ENCODE assay signal across 17 cellular contexts in genomic region chr10:132528064-132528800, GRCh38. TPM values are rescaled to one million over a fixed set of nuclear protein-coding genes. Genes with fewer than 3 reads are reported as not detected.
DNase-seq lines count a peak whose midpoint lies in the region; ATAC-seq, FAIRE-seq and TF ChIP-seq lines count a peak whose summit lies in the region.
"Had no signal": no experiment of that assay in that cellular context is flagged by ENCODE, and none has a peak within 500 bp of the region (broad histone marks: within the 10 kb centered on the region; RNA-seq: fewer than 3 reads in every experiment).

No MANE protein-coding gene starts in this region.

- H3K27ac ChIP-seq in HepG2 (ENCODE audit: extremely low read length, insufficient read depth, low read length) (no peak overlapping the region), right lobe of liver (no peak overlapping the region), ovary (no peak overlapping the region)
- H3K27ac ChIP-seq: ascending aorta, left lung had no signal

- no TSS peak for BruUV-seq in HepG2 (replicated peaks; lab: Mats Ljungman, UMichigan)

- H3K4me3 ChIP-seq in HepG2 (replicated peaks in 1 of 3; ENCODE audit: insufficient read depth in 1 of 3, low read depth in 2 of 3, low read length in 3 of 3): peak overlapping the region in 1 of 3 experiments; percentile 34; a peak in 1 of 6 replicates
- no peak overlapping the region for H3K4me3 ChIP-seq in right lobe of liver
- no peak overlapping the region for H3K4me3 ChIP-seq in fibroblast of the aortic adventitia (ENCODE audit: low read depth, low read length)
- no peak overlapping the region for H3K4me3 ChIP-seq in ovary
- H3K4me3 ChIP-seq: ascending aorta, esophagus squamous epithelium, left lung had no signal

- no peak for TF ChIP-seq POLR2A in HepG2 (IDR thresholded peaks at IDR 0.05; ENCODE audit: insufficient read depth in 1 of 2, low read depth in 2 of 2, low read length in 2 of 2)
- no peak for TF ChIP-seq POLR2A in right lobe of liver (IDR thresholded peaks at IDR 0.05)
- no peak for TF ChIP-seq POLR2A in ovary (IDR thresholded peaks at IDR 0.05)

- ATAC-seq in HepG2: peak; percentile 58
- no peak for ATAC-seq in right lobe of liver
- ATAC-seq in GM19035 (IDR thresholded peaks at IDR 0.05; ENCODE audit: unreplicated experiment): no peak
- no peak for ATAC-seq in esophagus mucosa

- DNase-seq in HepG2 (ENCODE audit: low spot score): no peak
- DNase-seq in right lobe of liver: no peak
- DNase-seq in fibroblast of the aortic adventitia (ENCODE audit: low read depth): peak; percentile 46
- DNase-seq in ovary: peak in 4 of 5 donors; percentile 14 to 29 (median 15)
- DNase-seq in ureter (ENCODE audit: low spot score): no peak
- no peak for DNase-seq in AG08395 (ENCODE audit: low spot score)
- DNase-seq: activated B cell treated with CpG ODN at 0.5 μM for 24 hours; esophagus squamous epithelium; Kasumi-1; NCI-H1105 treated with DMSO at 0.1 percent for 48 hours; stimulated activated CD4-positive, alpha-beta T cell treated with anti-CD3 and anti-CD28 coated beads, Interleukin-12 subunit alpha, Interleukin-12 subunit beta, amount 100 ng/mL, for 4 hours; stimulated activated naive CD4-positive, alpha-beta T cell had no signal

- no peaks in the 10 kb centered on the region for H3K36me3 ChIP-seq in HepG2 (replicated peaks in 1 of 2; ENCODE audit: control insufficient read depth in 1 of 2, insufficient read depth in 2 of 2, low read length in 2 of 2)
- no peaks in the 10 kb centered on the region for H3K36me3 ChIP-seq in right lobe of liver
- no peaks in the 10 kb centered on the region for H3K36me3 ChIP-seq in ovary
- H3K36me3 ChIP-seq: ascending aorta, esophagus squamous epithelium, left lung had no signal

- CTCF ChIA-PET in HepG2 (lab: Yijun Ruan, JAX; ENCODE audit: low intra/inter-chr PET ratio, low total read pairs): no interaction called here

- no peak for FAIRE-seq in HepG2 (lab: Jason Lieb, UNC)
- FAIRE-seq: colon had no signal

- TF ChIP-seq CTCF in HepG2 (CRISPR knock-in tag; IDR thresholded peaks at IDR 0.05) (no peak), right lobe of liver (IDR thresholded peaks at IDR 0.05) (no peak), fibroblast of the aortic adventitia (IDR thresholded peaks at IDR 0.05; ENCODE audit: insufficient read depth, low read length) (no peak), ovary (IDR thresholded peaks at IDR 0.05) (no peak)

- H3K27me3 ChIP-seq in HepG2 (ENCODE audit: control insufficient read depth in 1 of 2, insufficient read depth in 2 of 2, low read length in 2 of 2) (peaks cover 5 to 56% of the 10 kb centered on the region in 2 experiments), right lobe of liver (no peaks in the 10 kb centered on the region), ovary (no peaks in the 10 kb centered on the region)
- H3K27me3 ChIP-seq: ascending aorta had no signal

- H3K4me2 ChIP-seq in HepG2 (ENCODE audit: low read depth, low read length): peak overlapping the region; percentile 48

- in situ Hi-C loops in HepG2 (cut with HindIII; ENCODE audit: extremely low pct_ligation_motif_present, low pct_unique_long_range_greater_than_20kb): no loop called here

- H3K9me3 ChIP-seq in HepG2 (ENCODE audit: low read length): peaks cover 6% of the 10 kb centered on the region; the same call in 1 of the 2 replicates
- H3K9me3 ChIP-seq in right lobe of liver: no peaks in the 10 kb centered on the region
- H3K9me3 ChIP-seq in ovary: no peaks in the 10 kb centered on the region
- H3K9me3 ChIP-seq: esophagus squamous epithelium had no signal

- POLR2A ChIA-PET in HepG2 (lab: Yijun Ruan, JAX): interaction anchor here (1.0 kb wide), 1 partner anchor 10 kb away, joined by 6 read pairs; no protein-coding TSS in a partner anchor

- intact Hi-C loops in HepG2 (cut with micrococcal nuclease; ENCODE audit: unreplicated experiment): no loop called here
- intact Hi-C loops in right lobe of liver (cut with DNase I): no loop called here
- intact Hi-C loops in ovary (cut with DNase I): no loop called here

- H3K4me1 ChIP-seq in HepG2 (ENCODE audit: insufficient read depth, low read length) (peaks cover 18% of the 10 kb centered on the region), right lobe of liver (no peaks in the 10 kb centered on the region), ovary (ENCODE audit: insufficient read depth) (no peaks in the 10 kb centered on the region)
- H3K4me1 ChIP-seq: ascending aorta, left lung had no signal

- no peak for TF ChIP-seq EP300 in HepG2 (IDR thresholded peaks at IDR 0.05; ENCODE audit: low read depth in 2 of 2, low read length in 2 of 2)
- no peak for TF ChIP-seq EP300 in HepG2 (CRISPR knock-in tag; IDR thresholded peaks at IDR 0.05; ENCODE audit: borderline replicate concordance)
- TF ChIP-seq EP300 in ovary (IDR thresholded peaks at IDR 0.05): no peak

- WGBS in HepG2 (ENCODE audit: low lambda C conversion rate): 43% methylated on average over 11 of the region's 17 CpGs
- WGBS in right lobe of liver (ENCODE audit: insufficient coverage, low coverage, low lambda C conversion rate, missing lambda C conversion rate): 50% methylated on average over 13 of the region's 17 CpGs
- WGBS in ovary, 3 donors: 14 to 32% (median 17%) methylated on average over 17 of the region's 17 CpGs

- no peak overlapping the region for H3K9ac ChIP-seq in HepG2 (ENCODE audit: insufficient read depth, low read depth, low read length)

- TF ChIP-seq RAD21 in HepG2 (CRISPR knock-in tag; IDR thresholded peaks at IDR 0.05): no peak

- no peak overlapping the region for H2AFZ ChIP-seq in HepG2 (ENCODE audit: low read length)

- H3K79me2 ChIP-seq in HepG2 (ENCODE audit: insufficient read depth, low read length): no peaks in the 10 kb centered on the region

- H4K20me1 ChIP-seq in HepG2 (ENCODE audit: insufficient read depth, low read length): no peaks in the 10 kb centered on the region

TF ChIP-seq in HepG2, 621 proteins besides CTCF, POLR2A, EP300 and RAD21:
- TF ChIP-seq ZNF761 (CRISPR knock-in tag; conservative IDR thresholded peaks at IDR 0.05): no peak
- TF ChIP-seq BCL6 (CRISPR knock-in tag; IDR thresholded peaks at IDR 0.05): 0 out of 2 replicates have a peak, but pooled peaks have one; percentile 4
- TF ChIP-seq ZNF280B (CRISPR knock-in tag; IDR thresholded peaks at IDR 0.05; ENCODE audit: borderline replicate concordance): no peak
- no peak for TF ChIP-seq CEBPB (IDR thresholded peaks at IDR 0.05; ENCODE audit: borderline replicate concordance, low read depth, low read length)
- TF ChIP-seq EZH2 (conservative IDR thresholded peaks at IDR 0.05; ENCODE audit: low read depth, low read length): 0 out of 2 replicates have a peak, but pooled peaks have one; percentile 53
- TF ChIP-seq SIX1 (CRISPR knock-in tag; IDR thresholded peaks at IDR 0.05; ENCODE audit: borderline replicate concordance): peak; percentile 34; the same call in 1 of the 2 replicates

RNA-seq across cellular contexts. Expression of gene INPP5A, which starts 9.4 kb away (rescaled TPM):
- total RNA-seq in HepG2 (2016; rRNA removed; fragmentation: Illumina TruSeq; extraction: Trizol) (37.9 and 46.8 TPM in 2 replicates), right lobe of liver (10 to 100 TPM; 12.5 to 24.6 (median 16.9) TPM), fibroblast of the aortic adventitia (ENCODE audit: low replicate concordance) (13.1 and 36.8 TPM in 2 replicates), ovary (10 to 100 TPM; 19.8 to 41.2 (median 35.3) TPM), esophagus mucosa (14.3 TPM), ureter (63.5 TPM)
- 52.6 and 54.7 TPM in 2 replicates for total RNA-seq in HepG2 (2016; cell fraction: cytosol; rRNA removed; fragmentation: Illumina TruSeq; extraction: Trizol; ENCODE audit: low read depth)
- total RNA-seq in HepG2 (2016; cell fraction: insoluble cytoplasmic fraction; rRNA removed; fragmentation: Illumina TruSeq; extraction: Trizol): 38.3 and 42.5 TPM in 2 replicates
- 103 and 110 TPM in 2 replicates for total RNA-seq in HepG2 (2016; cell fraction: membrane; rRNA removed; fragmentation: Illumina TruSeq; extraction: Trizol)
- 15.7 and 18.8 TPM in 2 replicates for total RNA-seq in HepG2 (2016; cell fraction: nucleus; rRNA removed; fragmentation: Illumina TruSeq; extraction: Trizol)
- polyA plus RNA-seq in HepG2 (2011; rRNA removed) (17.5 and 19.5 TPM in 2 replicates), ovary (10 to 100 TPM; 20.2 to 41.2 TPM)
- polyA plus RNA-seq in HepG2 (2011; cell fraction: cytosol; rRNA removed): 16.7 and 18.4 TPM in 2 replicates
- polyA plus RNA-seq in HepG2 (2011; cell fraction: nucleus; rRNA removed): 14.6 and 14.9 TPM in 2 replicates
- polyA plus RNA-seq in HepG2 (2012): 15.8 and 18.2 TPM in 2 replicates
- polyA plus RNA-seq in HepG2 (2016; cell fraction: cytosol; fragmentation: Illumina TruSeq; extraction: Trizol; ENCODE audit: low read depth): 49.5 and 52.9 TPM in 2 replicates
- 40.7 and 47.8 TPM in 2 replicates for polyA plus RNA-seq in HepG2 (2016; cell fraction: insoluble cytoplasmic fraction; fragmentation: Illumina TruSeq; extraction: Trizol; ENCODE audit: low read depth)
- 97.2 and 97.6 TPM in 2 replicates for polyA plus RNA-seq in HepG2 (2016; cell fraction: membrane; fragmentation: Illumina TruSeq; extraction: Trizol; ENCODE audit: low read depth)
- 25.8 and 27.0 TPM in 2 replicates for polyA plus RNA-seq in HepG2 (2016; cell fraction: nucleus; fragmentation: Illumina TruSeq; extraction: Trizol; ENCODE audit: insufficient read depth, low read depth)
- polyA minus RNA-seq in HepG2 (2011; rRNA and poly(A)+ RNA removed; ENCODE audit: low replicate concordance): 17.0 and 32.5 TPM in 2 replicates
- 16.4 and 21.7 TPM in 2 replicates for polyA minus RNA-seq in HepG2 (2011; cell fraction: cytosol; rRNA and poly(A)+ RNA removed)
- 19.1 and 20.6 TPM in 2 replicates for polyA minus RNA-seq in HepG2 (2011; cell fraction: nucleus; rRNA and poly(A)+ RNA removed)

Comparison
In these comparisons a context has a peak if more than half of its experiments do, and no peak if none do; other contexts are left out.
1. DNase-seq: peak in fibroblast of the aortic adventitia (single experiment) and ovary (4 of 5); none in HepG2 (single experiment), right lobe of liver (0 of 3), ureter (single experiment) and AG08395 (single experiment).